Comparison of ENCODE assay signal across 8 cellular contexts in the genomic region with DNA sequence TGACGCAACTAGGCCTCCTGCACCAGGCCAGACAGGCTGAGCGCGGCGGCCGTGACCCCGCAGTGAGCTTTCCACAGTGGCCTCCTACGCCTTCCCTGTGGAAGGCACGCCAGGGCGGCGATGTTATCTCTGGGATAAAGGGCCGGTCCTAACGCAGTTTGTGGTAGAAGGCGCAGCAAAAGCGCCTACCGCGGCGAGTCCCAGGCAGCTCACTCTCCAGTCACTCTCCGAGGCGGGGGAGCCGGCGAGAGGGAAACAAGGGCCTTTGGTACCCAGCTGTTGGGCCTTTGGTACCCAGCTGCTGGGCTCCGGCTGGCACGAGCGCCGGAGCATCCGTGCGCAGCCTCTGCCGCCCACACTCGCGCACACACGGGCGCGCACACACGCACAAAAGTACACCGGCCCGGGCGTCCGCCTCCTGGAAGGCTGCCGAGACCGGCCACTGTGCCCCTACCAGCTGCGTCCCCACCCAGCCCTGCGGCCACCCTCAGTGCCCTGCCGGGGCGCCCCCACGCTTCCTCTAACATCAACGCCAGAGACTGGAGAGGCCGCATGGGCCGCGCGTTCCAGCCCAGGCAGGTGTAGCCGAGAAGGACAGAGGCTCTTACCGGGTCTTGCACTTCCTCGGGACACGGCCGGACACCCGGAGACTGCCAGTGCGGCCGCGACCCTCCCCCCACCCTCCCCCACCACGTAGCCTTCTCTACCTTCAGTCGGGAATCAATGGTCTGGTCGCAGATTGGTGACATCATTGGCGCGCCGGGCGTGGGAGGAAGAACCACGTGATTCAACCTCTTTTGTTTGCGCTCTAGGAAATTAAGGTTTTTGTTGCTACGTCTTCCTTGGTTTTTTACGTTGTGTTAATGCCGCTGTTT. TPM values are rescaled to one million over a fixed set of nuclear protein-coding genes. Genes with fewer than 3 reads are reported as not detected.
DNase-seq lines count a peak whose midpoint lies in the region; ATAC-seq and TF ChIP-seq lines count a peak whose summit lies in the region.

No MANE protein-coding gene starts in this region.

- ATAC-seq in GM18505 (IDR thresholded peaks at IDR 0.05; ENCODE audit: unreplicated experiment): peak; percentile 48
- peak; percentile 54 for ATAC-seq in HG03196 (IDR thresholded peaks at IDR 0.05; ENCODE audit: unreplicated experiment)
- no peak for ATAC-seq in GM21526 (IDR thresholded peaks at IDR 0.05; ENCODE audit: low FRiP score, unreplicated experiment)

- no peak for TF ChIP-seq CTCF in kidney epithelial cell (IDR thresholded peaks at IDR 0.05; ENCODE audit: insufficient read depth, low read length, poor library complexity, severe bottlenecking)

- peak overlapping the region; percentile 57 for H3K4me3 ChIP-seq in kidney epithelial cell (ENCODE audit: low read depth, low read length)

- H3K36me3 ChIP-seq in kidney epithelial cell (ENCODE audit: control insufficient read depth, insufficient read depth, low read length): no peaks in the 10 kb centered on the region

- H3K27me3 ChIP-seq in kidney epithelial cell (ENCODE audit: control insufficient read depth, insufficient read depth, low read length): peaks cover 2% of the 10 kb centered on the region

- DNase-seq in NCI-H460 (ENCODE audit: extremely low read depth, low read depth) (peak; percentile 93), cerebellum (ENCODE audit: low spot score) (peak; percentile 81), kidney epithelial cell (ENCODE audit: low read depth) (peak; percentile 49)
- DNase-seq in activated CD4-positive, alpha-beta T cell treated with anti-CD3 and anti-CD28 coated beads for 24 hours (ENCODE audit: low read depth in 2 of 2): peak; percentile 86 to 94
- peak; percentile 87 to 97 (median 89) for DNase-seq in stimulated activated CD4-positive, alpha-beta T cell treated with anti-CD3 and anti-CD28 coated beads, Interleukin-12 subunit alpha, Interleukin-12 subunit beta, amount 100 ng/mL, for 48 hours (ENCODE audit: low read depth in 2 of 3, low spot score in 1 of 3)

- TF ChIP-seq POLR2A in GM18505 (IDR thresholded peaks at IDR 0.05; ENCODE audit: borderline replicate concordance, extremely low read depth, insufficient read depth, insufficient read length): peak; percentile 75

RNA-seq across cellular contexts. Expression of gene ADAR, which starts 19.5 kb away (rescaled TPM):
- total RNA-seq in NCI-H460 (2014; rRNA removed; shearing (Covaris generic)): 117 and 129 TPM in 2 replicates
- polyA plus RNA-seq in NCI-H460 (2014; cell fraction: nucleus; rRNA removed): 111 and 139 TPM in 2 replicates
- total RNA-seq in cerebellum: 82.4 TPM
- 121 and 149 TPM in 2 replicates for total RNA-seq in kidney epithelial cell

RNA-seq across cellular contexts. Expression of gene CHRNB2, which starts 59.9 kb away (rescaled TPM):
- total RNA-seq in NCI-H460 (2014; rRNA removed; shearing (Covaris generic)): not detected in 2 replicates
- polyA plus RNA-seq in NCI-H460 (2014; cell fraction: nucleus; rRNA removed): not detected in 2 replicates
- total RNA-seq in cerebellum: 16.2 TPM
- total RNA-seq in kidney epithelial cell: 2.5 and 3.1 TPM in 2 replicates
